In genomic region chr9:14075218-14075617, GRCh38 we compare ENCODE assay signal across 19 cellular contexts.
"Had no signal": no experiment of that assay in that cellular context is flagged by ENCODE, and none has a peak within 500 bp of the region (broad histone marks: within the 10 kb centered on the region; RNA-seq: fewer than 3 reads in every experiment).

No MANE protein-coding gene starts in this region.

- H3K4me1 ChIP-seq: body of pancreas, colonic mucosa, esophagus squamous epithelium had no signal

- H3K36me3 ChIP-seq: colonic mucosa, esophagus squamous epithelium, neutrophil had no signal

- H3K9me3 ChIP-seq: body of pancreas, colonic mucosa, esophagus squamous epithelium, neutrophil had no signal

- ATAC-seq: activated CD8-positive, alpha-beta T cell treated with anti-CD3 and anti-CD28 coated beads for 36 hours; activated naive CD4-positive, alpha-beta T cell treated with anti-CD3 and anti-CD28 coated beads, Interleukin-2, amount 50 U/mL, for 72 hours; body of pancreas; left ventricle myocardium superior; naive thymus-derived CD8-positive, alpha-beta T cell; stimulated activated effector memory CD8-positive, alpha-beta T cell treated with anti-CD3 and anti-CD28 coated beads, Interleukin-12 subunit alpha, Interleukin-12 subunit beta, amount 100 ng/mL, for 72 hours had no signal

- DNase-seq: activated B cell treated with CpG ODN at 0.5 μM for 24 hours; activated CD4-positive, alpha-beta T cell treated with anti-CD3 and anti-CD28 coated beads for 48 hours; activated CD8-positive, alpha-beta memory T cell treated with anti-CD3 and anti-CD28 coated beads, Interleukin-2, amount 50 U/mL, for 4 hours; activated CD8-positive, alpha-beta T cell treated with anti-CD3 and anti-CD28 coated beads for 36 hours; activated effector memory CD4-positive, alpha-beta T cell treated with anti-CD3 and anti-CD28 coated beads, Interleukin-2, amount 50 U/mL, for 16 hours; activated T-cell treated with anti-CD3 and anti-CD28 coated beads, Interleukin-2, amount 50 U/mL, for 48 hours; body of pancreas; central memory CD4-positive, alpha-beta T cell; colonic mucosa; effector CD4-positive, alpha-beta T cell; esophagus squamous epithelium; kidney glomerular epithelial cell; left ventricle myocardium superior; mesenchymal stem cell; naive thymus-derived CD8-positive, alpha-beta T cell; retina had no signal

- H3K27me3 ChIP-seq: body of pancreas, colonic mucosa, esophagus squamous epithelium, neutrophil had no signal

- H3K27ac ChIP-seq: body of pancreas, colonic mucosa, esophagus squamous epithelium, neutrophil had no signal

- H3K4me3 ChIP-seq: body of pancreas, colonic mucosa, esophagus squamous epithelium had no signal
